ENCODE assay signal across 16 cellular contexts in genomic region chr2:189837336-189837735, GRCh38. TPM values are rescaled to one million over a fixed set of nuclear protein-coding genes. Genes with fewer than 3 reads are reported as not detected.
A peak's percentile ranks its signal among the peaks of the same experiment; 100 is the strongest.
DNase-seq lines count a peak whose midpoint lies in the region; ATAC-seq and TF ChIP-seq lines count a peak whose summit lies in the region.
"Had no signal": no experiment of that assay in that cellular context is flagged by ENCODE, and none has a peak within 500 bp of the region (broad histone marks: within the 10 kb centered on the region; RNA-seq: fewer than 3 reads in every experiment).

No MANE protein-coding gene starts in this region.

- intact Hi-C loops in esophagus squamous epithelium (cut with DNase I): no loop called here

- ATAC-seq in RWPE2 (ENCODE audit: low read depth): no peak
- ATAC-seq in HG03139 (IDR thresholded peaks at IDR 0.05; ENCODE audit: unreplicated experiment): no peak
- no peak for ATAC-seq in HG03095 (IDR thresholded peaks at IDR 0.05; ENCODE audit: unreplicated experiment)
- ATAC-seq: CD8-positive, alpha-beta T cell; HepG2; T-cell had no signal

- TF ChIP-seq CTCF in RWPE2 (IDR thresholded peaks at IDR 0.05; ENCODE audit: poor library complexity, severe bottlenecking): no peak
- TF ChIP-seq CTCF in chondrocyte (IDR thresholded peaks at IDR 0.05): no peak
- TF ChIP-seq CTCF in osteocyte (IDR thresholded peaks at IDR 0.05): no peak
- TF ChIP-seq CTCF in esophagus squamous epithelium (IDR thresholded peaks at IDR 0.05): no peak

- no peak for TF ChIP-seq POLR2A in esophagus squamous epithelium (IDR thresholded peaks at IDR 0.05)

- H3K9me3 ChIP-seq in GM23248 (ENCODE audit: low read depth) (no peaks in the 10 kb centered on the region), RWPE2 (ENCODE audit: severe bottlenecking) (no peaks in the 10 kb centered on the region), esophagus squamous epithelium (no peaks in the 10 kb centered on the region)
- H3K9me3 ChIP-seq: BE2C had no signal

- no peaks in the 10 kb centered on the region for H3K9me2 ChIP-seq in GM23248 (ENCODE audit: insufficient read depth)

- peaks cover 15% of the 10 kb centered on the region for H3K4me1 ChIP-seq in GM23248 (ENCODE audit: insufficient read depth)
- H3K4me1 ChIP-seq in RWPE2 (ENCODE audit: insufficient read depth, poor library complexity, severe bottlenecking): peaks cover 11% of the 10 kb centered on the region
- no peaks in the 10 kb centered on the region for H3K4me1 ChIP-seq in esophagus squamous epithelium

- H3K36me3 ChIP-seq in GM23248 (ENCODE audit: low read depth) (no peaks in the 10 kb centered on the region), RWPE2 (ENCODE audit: low read depth) (peaks cover 23% of the 10 kb centered on the region), esophagus squamous epithelium (no peaks in the 10 kb centered on the region)

- no peaks in the 10 kb centered on the region for H4K20me1 ChIP-seq in GM23248 (ENCODE audit: insufficient read depth)

- H3K4me3 Mint-ChIP-seq in chondrocyte (ENCODE audit: unreplicated experiment) (no peak overlapping the region), osteocyte (ENCODE audit: unreplicated experiment) (no peak overlapping the region)
- H3K4me3 Mint-ChIP-seq: CD8-positive, alpha-beta T cell; T-cell had no signal

- peak overlapping the region; percentile 96 for H3K27ac Mint-ChIP-seq in chondrocyte (ENCODE audit: unreplicated experiment)
- H3K27ac Mint-ChIP-seq in osteocyte (ENCODE audit: unreplicated experiment): peak overlapping the region; percentile 93
- H3K27ac Mint-ChIP-seq: CD8-positive, alpha-beta T cell; T-cell had no signal

- 98 to 100% methylated on average over 2 of the region's 2 CpGs for WGBS in GM23248 (ENCODE audit: low coverage in 1 of 2, low lambda C conversion rate in 2 of 2, missing lambda C conversion rate in 2 of 2), 2 experiments
- 63 to 89% methylated on average over 2 of the region's 2 CpGs for WGBS in esophagus squamous epithelium, 2 donors

- H3K4me1 Mint-ChIP-seq in chondrocyte (ENCODE audit: low read depth) (peaks cover 31% of the 10 kb centered on the region), osteocyte (ENCODE audit: unreplicated experiment) (peaks cover 33% of the 10 kb centered on the region)

- H3K36me3 Mint-ChIP-seq in chondrocyte (ENCODE audit: low read depth) (peaks cover 11% of the 10 kb centered on the region), osteocyte (ENCODE audit: unreplicated experiment) (peaks cover 8% of the 10 kb centered on the region)

- DNase-seq in GM23248: no peak
- no peak for DNase-seq in RWPE2 (ENCODE audit: low spot score)
- no peak for DNase-seq in chondrocyte (ENCODE audit: low spot score)
- DNase-seq in osteocyte (ENCODE audit: extremely low spot score, unreplicated experiment): no peak
- no peak for DNase-seq in NCI-H2107 treated with DMSO at 0.1 percent for 48 hours (lab: John Stamatoyannopoulos, UW; ENCODE audit: unreplicated experiment)
- DNase-seq in esophagus squamous epithelium (lab: John Stamatoyannopoulos, UW): no peak
- DNase-seq: BE2C; CD8-positive, alpha-beta T cell; MM.1S; NCI-H1105; NCI-H1694 treated with DMSO at 0.1 percent for 48 hours; NCI-H2171; T-cell had no signal

- 0 out of 2 replicates have a peak, but pooled peaks cover 5% of the 10 kb centered on the region for H3K79me2 ChIP-seq in GM23248 (ENCODE audit: insufficient read depth)

- no peak overlapping the region for H3K4me3 ChIP-seq in GM23248
- no peak overlapping the region for H3K4me3 ChIP-seq in RWPE2 (ENCODE audit: severe bottlenecking)
- no peak overlapping the region for H3K4me3 ChIP-seq in esophagus squamous epithelium

- H3K9ac ChIP-seq in GM23248: peak overlapping the region; percentile 66

- H3K27me3 Mint-ChIP-seq in chondrocyte (ENCODE audit: low read depth): no peaks in the 10 kb centered on the region
- no peaks in the 10 kb centered on the region for H3K27me3 Mint-ChIP-seq in osteocyte (ENCODE audit: unreplicated experiment)
- H3K27me3 Mint-ChIP-seq: T-cell had no signal

- in situ Hi-C loops in GM23248 (cut with MboI): no loop called here

- H3F3A ChIP-seq in GM23248 (ENCODE audit: insufficient read depth): peaks cover 15% of the 10 kb centered on the region; the same call in 1 of the 2 replicates

- peak overlapping the region; percentile 63 for H3K4me2 ChIP-seq in GM23248 (ENCODE audit: unreplicated experiment)

- H3K9me3 Mint-ChIP-seq in chondrocyte (ENCODE audit: low read depth) (no peaks in the 10 kb centered on the region), osteocyte (ENCODE audit: unreplicated experiment) (no peaks in the 10 kb centered on the region)
- H3K9me3 Mint-ChIP-seq: CD8-positive, alpha-beta T cell; T-cell had no signal

- H3K27ac ChIP-seq in GM23248 (peak overlapping the region; percentile 85), RWPE2 (ENCODE audit: poor library complexity, severe bottlenecking) (peak overlapping the region; percentile 38), esophagus squamous epithelium (no peak overlapping the region)

- H3K27me3 ChIP-seq in GM23248 (replicated peaks; ENCODE audit: insufficient read depth) (no peaks in the 10 kb centered on the region), RWPE2 (ENCODE audit: insufficient read depth, poor library complexity, severe bottlenecking) (no peaks in the 10 kb centered on the region), esophagus squamous epithelium (no peaks in the 10 kb centered on the region)
- H3K27me3 ChIP-seq: BE2C had no signal

- no peak overlapping the region for H2AFZ ChIP-seq in GM23248

RNA-seq across cellular contexts. Expression of gene PMS1, which starts 53.1 kb away (rescaled TPM):
- total RNA-seq in GM23248 (2014; rRNA removed; shearing (Covaris generic)): 18.2 and 18.7 TPM in 2 replicates
- polyA plus RNA-seq in GM23248 (2016; fragmentation: Nextera tagmentation; extraction: Ambion mirVana): 22.2 and 22.3 TPM in 2 replicates
- 23.9 to 37.1 TPM (median 25.1 TPM) in 3 replicates for total RNA-seq in chondrocyte
- 31.6 and 36.8 TPM in 2 replicates for total RNA-seq in osteocyte
- 10 to 100 TPM in 3 of 4 donors, 1 to 10 TPM in 1; 6.3 to 15.4 (median 13.2) TPM for total RNA-seq in esophagus squamous epithelium

RNA-seq across cellular contexts. Expression of gene ORMDL1, which starts 53.2 kb away (rescaled TPM):
- total RNA-seq in GM23248 (2014; rRNA removed; shearing (Covaris generic)): 71.3 and 74.2 TPM in 2 replicates
- 133 and 150 TPM in 2 replicates for polyA plus RNA-seq in GM23248 (2016; fragmentation: Nextera tagmentation; extraction: Ambion mirVana)
- 50.8 to 61.7 TPM (median 50.9 TPM) in 3 replicates for total RNA-seq in chondrocyte
- 63.7 and 71.9 TPM in 2 replicates for total RNA-seq in osteocyte
- total RNA-seq in esophagus squamous epithelium: 10 to 100 TPM; 12.5 to 62.0 (median 38.7) TPM

Comparison
In these comparisons a context has a peak if more than half of its experiments do, and no peak if none do; other contexts are left out.
1. H3K27ac ChIP-seq: peak in GM23248 (single experiment) and RWPE2 (single experiment); none in esophagus squamous epithelium (0 of 4).